ENCODE assay signal across 1 cellular context in the genomic region with DNA sequence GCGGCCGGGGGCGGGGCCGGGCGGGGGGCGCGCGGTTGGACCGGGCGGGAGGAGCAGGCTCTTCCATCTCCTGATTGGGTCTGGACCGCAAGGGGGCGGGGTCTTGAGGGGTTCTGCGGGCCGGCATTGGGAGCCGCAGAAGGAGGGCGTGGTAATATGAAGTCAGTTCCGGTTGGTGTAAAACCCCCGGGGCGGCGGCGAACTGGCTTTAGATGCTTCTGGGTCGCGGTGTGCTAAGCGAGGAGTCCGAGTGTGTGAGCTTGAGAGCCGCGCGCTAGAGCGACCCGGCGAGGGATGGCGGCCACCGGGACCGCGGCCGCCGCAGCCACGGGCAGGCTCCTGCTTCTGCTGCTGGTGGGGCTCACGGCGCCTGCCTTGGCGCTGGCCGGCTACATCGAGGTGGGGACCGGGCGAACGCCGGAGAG.
TF ChIP-seq lines count a peak whose summit lies in the region.

A gene (plus strand): TSS at position 211 of the 425 bp plus-strand sequence. CDS start 84 bp downstream, at position 295.

TF ChIP-seq in K562, 482 proteins besides CTCF, POLR2A, EP300 and RAD21 (continued from another document and continues in another):
- TF ChIP-seq TAF9B (IDR thresholded peaks at IDR 0.05; ENCODE audit: partially characterized antibody) (peak; percentile 96), NUFIP1 (IDR thresholded peaks at IDR 0.05; ENCODE audit: partially characterized antibody) (no peak), NFYB (IDR thresholded peaks at IDR 0.05; ENCODE audit: extremely low read depth, insufficient read length) (peak; percentile 15), CXXC5 (CRISPR knock-in tag; IDR thresholded peaks at IDR 0.05) (peak; percentile 8; the same call in 1 of the 2 replicates), CBX1 (IDR thresholded peaks at IDR 0.05; ENCODE audit: low read depth) (peak; percentile 72), KDM4B (IDR thresholded peaks at IDR 0.05; ENCODE audit: borderline replicate concordance in 2 of 2, low read depth in 1 of 2) (peak in 1 of 2 experiments; percentile 66; a peak in 1 of 4 replicates), PCBP2 (IDR thresholded peaks at IDR 0.05; ENCODE audit: low read depth, low read length, poor library complexity, severe bottlenecking) (no peak), GABPB1 (CRISPR knock-in tag; IDR thresholded peaks at IDR 0.05) (peak; percentile 84), SP2 (IDR thresholded peaks at IDR 0.05; ENCODE audit: extremely low read depth, low read depth, low read length, poor library complexity, severe bottlenecking) (peak; percentile 49), NFIC (IDR thresholded peaks at IDR 0.05) (peak; percentile 38), PML (IDR thresholded peaks at IDR 0.05; ENCODE audit: low read length) (peak; percentile 75; the same call in 1 of the 2 replicates), PRPF4 (IDR thresholded peaks at IDR 0.05; ENCODE audit: insufficient read depth, low read depth, low read length, poor library complexity, severe bottlenecking) (no peak), BMI1 (IDR thresholded peaks at IDR 0.05; ENCODE audit: low read length) (no peak), HMGN3 (IDR thresholded peaks at IDR 0.05; ENCODE audit: borderline replicate concordance, extremely low read depth, insufficient read length, low read depth, low read length) (peak; percentile 90), BCL6 (CRISPR knock-in tag; IDR thresholded peaks at IDR 0.05) (no peak), KDM2B (CRISPR knock-in tag; IDR thresholded peaks at IDR 0.05) (peak; percentile 78), U2AF1 (optimal IDR thresholded peaks at IDR 0.05; ENCODE audit: low read depth, low read length) (peak; percentile 62), MCM5 (IDR thresholded peaks at IDR 0.05; ENCODE audit: low read depth) (no peak), POLR2G (IDR thresholded peaks at IDR 0.05; ENCODE audit: low read depth, low read length) (peak; percentile 98), PTBP1 (IDR thresholded peaks at IDR 0.05; ENCODE audit: low read depth, low read length) (no peak), GTF2F1 (IDR thresholded peaks at IDR 0.05; ENCODE audit: low read depth, low read length) (peak; percentile 95), TAF7 (tag; IDR thresholded peaks at IDR 0.05) (peak; percentile 90), ZBTB7A (IDR thresholded peaks at IDR 0.05; ENCODE audit: borderline replicate concordance, control insufficient read depth, low read depth, low read length) (0 out of 2 replicates have a peak, but pooled peaks have one; percentile 1), RBFOX2 (IDR thresholded peaks at IDR 0.05; ENCODE audit: low read depth, low read length) (peak; percentile 95), PHF20 (IDR thresholded peaks at IDR 0.05; ENCODE audit: partially characterized antibody) (peak; percentile 33), POLR3A (IDR thresholded peaks at IDR 0.05; ENCODE audit: borderline replicate concordance, extremely low read depth, insufficient read depth, insufficient read length) (no peak), CCNT2 (IDR thresholded peaks at IDR 0.05; ENCODE audit: borderline replicate concordance, extremely low read depth, insufficient read length, low read depth, low read length) (peak; percentile 87), XRCC4 (IDR thresholded peaks at IDR 0.05; ENCODE audit: extremely low read depth, insufficient read depth, insufficient read length) (no peak), HDAC1 (IDR thresholded peaks at IDR 0.05) (0 out of 4 replicates have a peak, but pooled peaks of 1 of the 2 experiments have one; percentile 11), CREM (IDR thresholded peaks at IDR 0.05; ENCODE audit: low read depth) (peak; percentile 82), SMAD1 (IDR thresholded peaks at IDR 0.05; ENCODE audit: low read depth, low read length, partially characterized antibody) (peak; percentile 75), MAZ (CRISPR knock-in tag; conservative IDR thresholded peaks at IDR 0.05 in 1 of 2, IDR thresholded peaks at IDR 0.05 in 1 of 2) (peak; percentile 92 to 93), ARHGAP35 (IDR thresholded peaks at IDR 0.05; ENCODE audit: partially characterized antibody) (no peak), EP400 (IDR thresholded peaks at IDR 0.05) (no peak), POLR2H (tag; IDR thresholded peaks at IDR 0.05; ENCODE audit: low read depth) (peak; percentile 95), MTA3 (IDR thresholded peaks at IDR 0.05; ENCODE audit: borderline replicate concordance) (peak; percentile 77), PRMT5 (CRISPR knock-in tag; IDR thresholded peaks at IDR 0.05) (no peak)
- TF ChIP-seq, protein P1, sequence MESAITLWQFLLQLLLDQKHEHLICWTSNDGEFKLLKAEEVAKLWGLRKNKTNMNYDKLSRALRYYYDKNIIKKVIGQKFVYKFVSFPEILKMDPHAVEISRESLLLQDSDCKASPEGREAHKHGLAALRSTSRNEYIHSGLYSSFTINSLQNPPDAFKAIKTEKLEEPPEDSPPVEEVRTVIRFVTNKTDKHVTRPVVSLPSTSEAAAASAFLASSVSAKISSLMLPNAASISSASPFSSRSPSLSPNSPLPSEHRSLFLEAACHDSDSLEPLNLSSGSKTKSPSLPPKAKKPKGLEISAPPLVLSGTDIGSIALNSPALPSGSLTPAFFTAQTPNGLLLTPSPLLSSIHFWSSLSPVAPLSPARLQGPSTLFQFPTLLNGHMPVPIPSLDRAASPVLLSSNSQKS (CRISPR knock-in tag; IDR thresholded peaks at IDR 0.05): no peak
- TF ChIP-seq, protein P2, sequence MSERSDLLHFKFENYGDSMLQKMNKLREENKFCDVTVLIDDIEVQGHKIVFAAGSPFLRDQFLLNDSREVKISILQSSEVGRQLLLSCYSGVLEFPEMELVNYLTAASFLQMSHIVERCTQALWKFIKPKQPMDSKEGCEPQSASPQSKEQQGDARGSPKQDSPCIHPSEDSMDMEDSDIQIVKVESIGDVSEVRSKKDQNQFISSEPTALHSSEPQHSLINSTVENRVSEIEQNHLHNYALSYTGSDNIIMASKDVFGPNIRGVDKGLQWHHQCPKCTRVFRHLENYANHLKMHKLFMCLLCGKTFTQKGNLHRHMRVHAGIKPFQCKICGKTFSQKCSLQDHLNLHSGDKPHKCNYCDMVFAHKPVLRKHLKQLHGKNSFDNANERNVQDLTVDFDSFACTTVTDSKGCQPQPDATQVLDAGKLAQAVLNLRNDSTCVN (CRISPR knock-in tag; IDR thresholded peaks at IDR 0.05): no peak
- TF ChIP-seq, protein P3, sequence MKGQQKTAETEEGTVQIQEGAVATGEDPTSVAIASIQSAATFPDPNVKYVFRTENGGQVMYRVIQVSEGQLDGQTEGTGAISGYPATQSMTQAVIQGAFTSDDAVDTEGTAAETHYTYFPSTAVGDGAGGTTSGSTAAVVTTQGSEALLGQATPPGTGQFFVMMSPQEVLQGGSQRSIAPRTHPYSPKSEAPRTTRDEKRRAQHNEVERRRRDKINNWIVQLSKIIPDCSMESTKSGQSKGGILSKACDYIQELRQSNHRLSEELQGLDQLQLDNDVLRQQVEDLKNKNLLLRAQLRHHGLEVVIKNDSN (CRISPR knock-in tag; IDR thresholded peaks at IDR 0.05): no peak
- TF ChIP-seq, protein P4, sequence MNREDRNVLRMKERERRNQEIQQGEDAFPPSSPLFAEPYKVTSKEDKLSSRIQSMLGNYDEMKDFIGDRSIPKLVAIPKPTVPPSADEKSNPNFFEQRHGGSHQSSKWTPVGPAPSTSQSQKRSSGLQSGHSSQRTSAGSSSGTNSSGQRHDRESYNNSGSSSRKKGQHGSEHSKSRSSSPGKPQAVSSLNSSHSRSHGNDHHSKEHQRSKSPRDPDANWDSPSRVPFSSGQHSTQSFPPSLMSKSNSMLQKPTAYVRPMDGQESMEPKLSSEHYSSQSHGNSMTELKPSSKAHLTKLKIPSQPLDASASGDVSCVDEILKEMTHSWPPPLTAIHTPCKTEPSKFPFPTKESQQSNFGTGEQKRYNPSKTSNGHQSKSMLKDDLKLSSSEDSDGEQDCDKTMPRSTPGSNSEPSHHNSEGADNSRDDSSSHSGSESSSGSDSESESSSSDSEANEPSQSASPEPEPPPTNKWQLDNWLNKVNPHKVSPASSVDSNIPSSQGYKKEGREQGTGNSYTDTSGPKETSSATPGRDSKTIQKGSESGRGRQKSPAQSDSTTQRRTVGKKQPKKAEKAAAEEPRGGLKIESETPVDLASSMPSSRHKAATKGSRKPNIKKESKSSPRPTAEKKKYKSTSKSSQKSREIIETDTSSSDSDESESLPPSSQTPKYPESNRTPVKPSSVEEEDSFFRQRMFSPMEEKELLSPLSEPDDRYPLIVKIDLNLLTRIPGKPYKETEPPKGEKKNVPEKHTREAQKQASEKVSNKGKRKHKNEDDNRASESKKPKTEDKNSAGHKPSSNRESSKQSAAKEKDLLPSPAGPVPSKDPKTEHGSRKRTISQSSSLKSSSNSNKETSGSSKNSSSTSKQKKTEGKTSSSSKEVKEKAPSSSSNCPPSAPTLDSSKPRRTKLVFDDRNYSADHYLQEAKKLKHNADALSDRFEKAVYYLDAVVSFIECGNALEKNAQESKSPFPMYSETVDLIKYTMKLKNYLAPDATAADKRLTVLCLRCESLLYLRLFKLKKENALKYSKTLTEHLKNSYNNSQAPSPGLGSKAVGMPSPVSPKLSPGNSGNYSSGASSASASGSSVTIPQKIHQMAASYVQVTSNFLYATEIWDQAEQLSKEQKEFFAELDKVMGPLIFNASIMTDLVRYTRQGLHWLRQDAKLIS (CRISPR knock-in tag; IDR thresholded peaks at IDR 0.05): peak; percentile 86; the same call in 1 of the 2 replicates
- TF ChIP-seq, protein P5, sequence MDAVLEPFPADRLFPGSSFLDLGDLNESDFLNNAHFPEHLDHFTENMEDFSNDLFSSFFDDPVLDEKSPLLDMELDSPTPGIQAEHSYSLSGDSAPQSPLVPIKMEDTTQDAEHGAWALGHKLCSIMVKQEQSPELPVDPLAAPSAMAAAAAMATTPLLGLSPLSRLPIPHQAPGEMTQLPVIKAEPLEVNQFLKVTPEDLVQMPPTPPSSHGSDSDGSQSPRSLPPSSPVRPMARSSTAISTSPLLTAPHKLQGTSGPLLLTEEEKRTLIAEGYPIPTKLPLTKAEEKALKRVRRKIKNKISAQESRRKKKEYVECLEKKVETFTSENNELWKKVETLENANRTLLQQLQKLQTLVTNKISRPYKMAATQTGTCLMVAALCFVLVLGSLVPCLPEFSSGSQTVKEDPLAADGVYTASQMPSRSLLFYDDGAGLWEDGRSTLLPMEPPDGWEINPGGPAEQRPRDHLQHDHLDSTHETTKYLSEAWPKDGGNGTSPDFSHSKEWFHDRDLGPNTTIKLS (IDR thresholded peaks at IDR 0.05; ENCODE audit: borderline replicate concordance, low read depth): no peak
- TF ChIP-seq, protein P6, sequence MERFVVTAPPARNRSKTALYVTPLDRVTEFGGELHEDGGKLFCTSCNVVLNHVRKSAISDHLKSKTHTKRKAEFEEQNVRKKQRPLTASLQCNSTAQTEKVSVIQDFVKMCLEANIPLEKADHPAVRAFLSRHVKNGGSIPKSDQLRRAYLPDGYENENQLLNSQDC (CRISPR knock-in tag; IDR thresholded peaks at IDR 0.05): 0 out of 2 replicates have a peak, but pooled peaks have one; percentile 50
- TF ChIP-seq, protein P7, sequence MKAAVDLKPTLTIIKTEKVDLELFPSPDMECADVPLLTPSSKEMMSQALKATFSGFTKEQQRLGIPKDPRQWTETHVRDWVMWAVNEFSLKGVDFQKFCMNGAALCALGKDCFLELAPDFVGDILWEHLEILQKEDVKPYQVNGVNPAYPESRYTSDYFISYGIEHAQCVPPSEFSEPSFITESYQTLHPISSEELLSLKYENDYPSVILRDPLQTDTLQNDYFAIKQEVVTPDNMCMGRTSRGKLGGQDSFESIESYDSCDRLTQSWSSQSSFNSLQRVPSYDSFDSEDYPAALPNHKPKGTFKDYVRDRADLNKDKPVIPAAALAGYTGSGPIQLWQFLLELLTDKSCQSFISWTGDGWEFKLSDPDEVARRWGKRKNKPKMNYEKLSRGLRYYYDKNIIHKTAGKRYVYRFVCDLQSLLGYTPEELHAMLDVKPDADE (conservative IDR thresholded peaks at IDR 0.05; ENCODE audit: control insufficient read depth, low read depth, low read length): peak; percentile 57; the same call in 1 of the 2 replicates
- TF ChIP-seq, protein P8, sequence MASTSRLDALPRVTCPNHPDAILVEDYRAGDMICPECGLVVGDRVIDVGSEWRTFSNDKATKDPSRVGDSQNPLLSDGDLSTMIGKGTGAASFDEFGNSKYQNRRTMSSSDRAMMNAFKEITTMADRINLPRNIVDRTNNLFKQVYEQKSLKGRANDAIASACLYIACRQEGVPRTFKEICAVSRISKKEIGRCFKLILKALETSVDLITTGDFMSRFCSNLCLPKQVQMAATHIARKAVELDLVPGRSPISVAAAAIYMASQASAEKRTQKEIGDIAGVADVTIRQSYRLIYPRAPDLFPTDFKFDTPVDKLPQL (IDR thresholded peaks at IDR 0.05; ENCODE audit: extremely low read depth, insufficient read length): peak; percentile 39
- TF ChIP-seq, protein P9, sequence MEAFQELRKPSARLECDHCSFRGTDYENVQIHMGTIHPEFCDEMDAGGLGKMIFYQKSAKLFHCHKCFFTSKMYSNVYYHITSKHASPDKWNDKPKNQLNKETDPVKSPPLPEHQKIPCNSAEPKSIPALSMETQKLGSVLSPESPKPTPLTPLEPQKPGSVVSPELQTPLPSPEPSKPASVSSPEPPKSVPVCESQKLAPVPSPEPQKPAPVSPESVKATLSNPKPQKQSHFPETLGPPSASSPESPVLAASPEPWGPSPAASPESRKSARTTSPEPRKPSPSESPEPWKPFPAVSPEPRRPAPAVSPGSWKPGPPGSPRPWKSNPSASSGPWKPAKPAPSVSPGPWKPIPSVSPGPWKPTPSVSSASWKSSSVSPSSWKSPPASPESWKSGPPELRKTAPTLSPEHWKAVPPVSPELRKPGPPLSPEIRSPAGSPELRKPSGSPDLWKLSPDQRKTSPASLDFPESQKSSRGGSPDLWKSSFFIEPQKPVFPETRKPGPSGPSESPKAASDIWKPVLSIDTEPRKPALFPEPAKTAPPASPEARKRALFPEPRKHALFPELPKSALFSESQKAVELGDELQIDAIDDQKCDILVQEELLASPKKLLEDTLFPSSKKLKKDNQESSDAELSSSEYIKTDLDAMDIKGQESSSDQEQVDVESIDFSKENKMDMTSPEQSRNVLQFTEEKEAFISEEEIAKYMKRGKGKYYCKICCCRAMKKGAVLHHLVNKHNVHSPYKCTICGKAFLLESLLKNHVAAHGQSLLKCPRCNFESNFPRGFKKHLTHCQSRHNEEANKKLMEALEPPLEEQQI (IDR thresholded peaks at IDR 0.05): no peak
- TF ChIP-seq, protein P10, sequence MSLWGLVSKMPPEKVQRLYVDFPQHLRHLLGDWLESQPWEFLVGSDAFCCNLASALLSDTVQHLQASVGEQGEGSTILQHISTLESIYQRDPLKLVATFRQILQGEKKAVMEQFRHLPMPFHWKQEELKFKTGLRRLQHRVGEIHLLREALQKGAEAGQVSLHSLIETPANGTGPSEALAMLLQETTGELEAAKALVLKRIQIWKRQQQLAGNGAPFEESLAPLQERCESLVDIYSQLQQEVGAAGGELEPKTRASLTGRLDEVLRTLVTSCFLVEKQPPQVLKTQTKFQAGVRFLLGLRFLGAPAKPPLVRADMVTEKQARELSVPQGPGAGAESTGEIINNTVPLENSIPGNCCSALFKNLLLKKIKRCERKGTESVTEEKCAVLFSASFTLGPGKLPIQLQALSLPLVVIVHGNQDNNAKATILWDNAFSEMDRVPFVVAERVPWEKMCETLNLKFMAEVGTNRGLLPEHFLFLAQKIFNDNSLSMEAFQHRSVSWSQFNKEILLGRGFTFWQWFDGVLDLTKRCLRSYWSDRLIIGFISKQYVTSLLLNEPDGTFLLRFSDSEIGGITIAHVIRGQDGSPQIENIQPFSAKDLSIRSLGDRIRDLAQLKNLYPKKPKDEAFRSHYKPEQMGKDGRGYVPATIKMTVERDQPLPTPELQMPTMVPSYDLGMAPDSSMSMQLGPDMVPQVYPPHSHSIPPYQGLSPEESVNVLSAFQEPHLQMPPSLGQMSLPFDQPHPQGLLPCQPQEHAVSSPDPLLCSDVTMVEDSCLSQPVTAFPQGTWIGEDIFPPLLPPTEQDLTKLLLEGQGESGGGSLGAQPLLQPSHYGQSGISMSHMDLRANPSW (CRISPR knock-in tag; IDR thresholded peaks at IDR 0.05): 0 out of 2 replicates have a peak, but pooled peaks have one; percentile 59
